ENCODE assay signal across 24 cellular contexts in genomic region chr9:83501552-83501951, GRCh38.
"Had no signal": no experiment of that assay in that cellular context is flagged by ENCODE, and none has a peak within 500 bp of the region (broad histone marks: within the 10 kb centered on the region; RNA-seq: fewer than 3 reads in every experiment).

No MANE protein-coding gene starts in this region.

- H3K4me2 ChIP-seq: hepatocyte had no signal

- H3K4me1 Mint-ChIP-seq: activated CD4-positive, alpha-beta memory T cell treated with anti-CD3 and anti-CD28 coated beads, Interleukin-2, amount 10 ng/mL, durations not matched to agents 7 days and 5 days; activated CD4-positive, alpha-beta T cell treated with anti-CD3 and anti-CD28 coated beads, Interleukin-2, amount 10 ng/mL, durations not matched to agents 24 days and 14 days; activated naive CD4-positive, alpha-beta T cell treated with anti-CD3 and anti-CD28 coated beads, Interleukin-2, amount 10 ng/mL, durations not matched to agents 7 days and 5 days; immature natural killer cell had no signal

- H3K27ac ChIP-seq: body of pancreas, hepatocyte, spleen, thoracic aorta, vagina had no signal

- H3K27ac Mint-ChIP-seq: activated CD4-positive, alpha-beta memory T cell treated with anti-CD3 and anti-CD28 coated beads, Interleukin-2, amount 10 ng/mL, durations not matched to agents 7 days and 5 days; activated CD4-positive, alpha-beta T cell treated with anti-CD3 and anti-CD28 coated beads, Interleukin-2, amount 10 ng/mL, durations not matched to agents 24 days and 14 days; activated naive CD4-positive, alpha-beta T cell treated with anti-CD3 and anti-CD28 coated beads, Interleukin-2, amount 10 ng/mL, durations not matched to agents 7 days and 5 days; activated T-cell treated with anti-CD3 and anti-CD28 coated beads, Interleukin-2, amount 50 U/mL, for 72 hours; immature natural killer cell; type B pancreatic cell had no signal

- H3K4me1 ChIP-seq: body of pancreas, vagina had no signal

- H3K27me3 ChIP-seq: body of pancreas, hepatocyte, spleen, vagina had no signal

- DNase-seq: activated CD4-positive, alpha-beta memory T cell treated with anti-CD3 and anti-CD28 coated beads, Interleukin-2, amount 10 ng/mL, durations not matched to agents 7 days and 5 days; activated CD4-positive, alpha-beta T cell treated with anti-CD3 and anti-CD28 coated beads, Interleukin-2, amount 10 ng/mL, durations not matched to agents 24 days and 14 days; activated effector memory CD4-positive, alpha-beta T cell treated with anti-CD3 and anti-CD28 coated beads, Interleukin-2, amount 50 U/mL, for 16 hours; activated naive CD4-positive, alpha-beta T cell treated with anti-CD3 and anti-CD28 coated beads, Interleukin-2, amount 10 ng/mL, durations not matched to agents 7 days and 5 days; activated T-cell treated with anti-CD3 and anti-CD28 coated beads, Interleukin-2, amount 50 U/mL, for 72 hours; amygdala; body of pancreas; caudate nucleus; effector memory CD4-positive, alpha-beta T cell; glutamatergic neuron; immature natural killer cell; left colon; mesenchymal stem cell; spleen; stimulated activated CD4-positive, alpha-beta T cell treated with anti-CD3 and anti-CD28 coated beads, Interleukin-4, amount 100 ng/mL, for 1 hour; stimulated activated naive CD4-positive, alpha-beta T cell; T-helper 2 cell had no signal

- H3K4me3 Mint-ChIP-seq: activated CD4-positive, alpha-beta memory T cell treated with anti-CD3 and anti-CD28 coated beads, Interleukin-2, amount 10 ng/mL, durations not matched to agents 7 days and 5 days; activated CD4-positive, alpha-beta T cell treated with anti-CD3 and anti-CD28 coated beads, Interleukin-2, amount 10 ng/mL, durations not matched to agents 24 days and 14 days; activated naive CD4-positive, alpha-beta T cell treated with anti-CD3 and anti-CD28 coated beads, Interleukin-2, amount 10 ng/mL, durations not matched to agents 7 days and 5 days; activated T-cell treated with anti-CD3 and anti-CD28 coated beads, Interleukin-2, amount 50 U/mL, for 72 hours; immature natural killer cell; neural crest cell; type B pancreatic cell had no signal

- H2AFZ ChIP-seq: hepatocyte had no signal

- H3K9me3 Mint-ChIP-seq: activated CD4-positive, alpha-beta memory T cell treated with anti-CD3 and anti-CD28 coated beads, Interleukin-2, amount 10 ng/mL, durations not matched to agents 7 days and 5 days; activated CD4-positive, alpha-beta T cell treated with anti-CD3 and anti-CD28 coated beads, Interleukin-2, amount 10 ng/mL, durations not matched to agents 24 days and 14 days; activated naive CD4-positive, alpha-beta T cell treated with anti-CD3 and anti-CD28 coated beads, Interleukin-2, amount 10 ng/mL, durations not matched to agents 7 days and 5 days; activated T-cell treated with anti-CD3 and anti-CD28 coated beads, Interleukin-2, amount 50 U/mL, for 72 hours; neural crest cell had no signal

- FAIRE-seq: endothelial cell of umbilical vein, frontal cortex had no signal

- H3K36me3 ChIP-seq: spleen, thoracic aorta, vagina had no signal

- H3K36me3 Mint-ChIP-seq: activated naive CD4-positive, alpha-beta T cell treated with anti-CD3 and anti-CD28 coated beads, Interleukin-2, amount 10 ng/mL, durations not matched to agents 7 days and 5 days; immature natural killer cell; type B pancreatic cell had no signal

- H3K9me3 ChIP-seq: body of pancreas, spleen, thoracic aorta, vagina had no signal

- H3K79me2 ChIP-seq: hepatocyte had no signal

- H3K27me3 Mint-ChIP-seq: activated CD4-positive, alpha-beta memory T cell treated with anti-CD3 and anti-CD28 coated beads, Interleukin-2, amount 10 ng/mL, durations not matched to agents 7 days and 5 days; activated naive CD4-positive, alpha-beta T cell treated with anti-CD3 and anti-CD28 coated beads, Interleukin-2, amount 10 ng/mL, durations not matched to agents 7 days and 5 days had no signal

- H3K4me3 ChIP-seq: body of pancreas, hepatocyte, spleen, thoracic aorta, vagina had no signal
